In genomic region chr3:100333970-100334339, GRCh38 we compare ENCODE assay signal across 8 cellular contexts. TPM values are rescaled to one million over a fixed set of nuclear protein-coding genes. Genes with fewer than 3 reads are reported as not detected.
DNase-seq lines count a peak whose midpoint lies in the region; ATAC-seq, FAIRE-seq and TF ChIP-seq lines count a peak whose summit lies in the region.

No MANE protein-coding gene starts in this region.

- no peak for TF ChIP-seq CTCF in GM12865 (IDR thresholded peaks at IDR 0.05; ENCODE audit: insufficient read depth, low read depth, low read length, missing control alignments)
- no peak for TF ChIP-seq CTCF in VCaP (conservative IDR thresholded peaks at IDR 0.05)
- no peak for TF ChIP-seq CTCF in foreskin fibroblast (IDR thresholded peaks at IDR 0.05; ENCODE audit: low read depth, low read length)

- intact Hi-C loops in sciatic nerve (cut with DNase I): no loop called here

- no peak for DNase-seq in GM12865 (ENCODE audit: low read depth)
- DNase-seq in foreskin fibroblast: no peak
- no peak for DNase-seq in sciatic nerve (ENCODE audit: low spot score)
- DNase-seq in H54 (ENCODE audit: insufficient read length, low spot score): no peak
- DNase-seq in NCI-H446 (lab: John Stamatoyannopoulos, UW): no peak
- no peak for DNase-seq in NCI-H2081 treated with DMSO at 0.1 percent for 48 hours (lab: John Stamatoyannopoulos, UW)

- ATAC-seq in sciatic nerve (peak; percentile 5), GM18502 (IDR thresholded peaks at IDR 0.05; ENCODE audit: poor library complexity, unreplicated experiment) (no peak)

- FAIRE-seq in H54 (lab: Jason Lieb, UNC): no peak

- H3K4me3 ChIP-seq in GM12865 (ENCODE audit: low read depth, low read length): peak overlapping the region; percentile 51
- peak overlapping the region; percentile 67 to 82 for H3K4me3 ChIP-seq in foreskin fibroblast (ENCODE audit: low read depth in 1 of 2, low read length in 2 of 2)

- no peak for TF ChIP-seq POLR2A in H54 (IDR thresholded peaks at IDR 0.05; ENCODE audit: low read depth, low read length)

- peak overlapping the region; percentile 83 for H3K27ac ChIP-seq in VCaP

RNA-seq across cellular contexts. Expression of gene NIT2, which starts 0.6 kb away (rescaled TPM):
- 34.0 TPM for total RNA-seq in sciatic nerve
